ENCODE assay signal across 8 cellular contexts in genomic region chr2:208072250-208072892, GRCh38. TPM values are rescaled to one million over a fixed set of nuclear protein-coding genes. Genes with fewer than 3 reads are reported as not detected.
DNase-seq lines count a peak whose midpoint lies in the region; ATAC-seq and TF ChIP-seq lines count a peak whose summit lies in the region.

No MANE protein-coding gene starts in this region.

- no peak overlapping the region for H3K4me3 Mint-ChIP-seq in progenitor cell of endocrine pancreas (ENCODE audit: low read depth)

- no peaks in the 10 kb centered on the region for H3K36me3 Mint-ChIP-seq in progenitor cell of endocrine pancreas (ENCODE audit: insufficient read depth)

- peak; percentile 89 for ATAC-seq in GM21619 (IDR thresholded peaks at IDR 0.05; ENCODE audit: unreplicated experiment)
- no peak for ATAC-seq in HG03354 (IDR thresholded peaks at IDR 0.05; ENCODE audit: poor library complexity, severe bottlenecking, unreplicated experiment)

- no peaks in the 10 kb centered on the region for H3K79me2 ChIP-seq in Karpas-422 (ENCODE audit: low read length)

- no peaks in the 10 kb centered on the region for H3K36me3 ChIP-seq in Karpas-422 (ENCODE audit: insufficient read depth, low read length)

- H3K27ac Mint-ChIP-seq in progenitor cell of endocrine pancreas: no peak overlapping the region

- no peaks in the 10 kb centered on the region for H3K27me3 ChIP-seq in Karpas-422 (ENCODE audit: low read length)

- H3K27me3 Mint-ChIP-seq in progenitor cell of endocrine pancreas: no peaks in the 10 kb centered on the region

- no peaks in the 10 kb centered on the region for H3K9me2 ChIP-seq in Karpas-422 (replicated peaks; ENCODE audit: insufficient read depth, low read length)

- H3K9ac ChIP-seq in Karpas-422 (ENCODE audit: low read length): no peak overlapping the region

- no peaks in the 10 kb centered on the region for H4K20me1 ChIP-seq in Karpas-422 (ENCODE audit: insufficient read depth, low read depth, low read length)

- no peak overlapping the region for H3K4me3 ChIP-seq in Karpas-422 (ENCODE audit: low read length)

- DNase-seq in Daoy (ENCODE audit: low read depth): peak; percentile 63
- DNase-seq in Karpas-422: peak; percentile 80
- peak; percentile 13 for DNase-seq in SHP77 treated with DMSO at 0.1 percent for 48 hours (lab: John Stamatoyannopoulos, UW)
- DNase-seq in activated naive CD4-positive, alpha-beta T cell (lab: John Stamatoyannopoulos, UW): peak in 3 of 4 experiments; percentile 2 to 28 (median 23)
- peak; percentile 47 for DNase-seq in glomerular endothelial cell (ENCODE audit: extremely low read depth, low read depth, low spot score)
- DNase-seq in progenitor cell of endocrine pancreas (ENCODE audit: low spot score, unreplicated experiment): peak; percentile 71

- no peaks in the 10 kb centered on the region for H3K9me3 ChIP-seq in Karpas-422 (ENCODE audit: low read length)

- no peak overlapping the region for H2AFZ ChIP-seq in Karpas-422 (ENCODE audit: low read length)

- no peak overlapping the region for H3K27ac ChIP-seq in Karpas-422 (ENCODE audit: low read length)

- H3K4me2 ChIP-seq in Karpas-422 (ENCODE audit: low read depth, low read length, poor library complexity, severe bottlenecking): no peak overlapping the region

- H3K4me1 ChIP-seq in Karpas-422 (ENCODE audit: low read length): no peaks in the 10 kb centered on the region

- TF ChIP-seq CTCF in progenitor cell of endocrine pancreas (IDR thresholded peaks at IDR 0.05; ENCODE audit: unreplicated experiment): peak; percentile 85

- no peaks in the 10 kb centered on the region for H3K4me1 Mint-ChIP-seq in progenitor cell of endocrine pancreas (ENCODE audit: low read depth)

- no peaks in the 10 kb centered on the region for H3K9me3 Mint-ChIP-seq in progenitor cell of endocrine pancreas (ENCODE audit: low read depth)

RNA-seq across cellular contexts. Expression of gene PLEKHM3, which starts 47.0 kb away (rescaled TPM):
- total RNA-seq in Daoy (2014; rRNA removed; shearing (Covaris generic)): 6.2 and 6.4 TPM in 2 replicates
- total RNA-seq in Karpas-422 (2014; rRNA removed; shearing (Covaris generic); ENCODE audit: low replicate concordance): 19.7 and 19.9 TPM in 2 replicates
- 4.1 and 7.8 TPM in 2 replicates for total RNA-seq in glomerular endothelial cell
- total RNA-seq in progenitor cell of endocrine pancreas: 18.0 and 19.2 TPM in 2 replicates

RNA-seq across cellular contexts. Expression of gene CRYGD, which starts 52.0 kb away (rescaled TPM):
- not detected in 2 replicates for total RNA-seq in Daoy (2014; rRNA removed; shearing (Covaris generic))
- total RNA-seq in Karpas-422 (2014; rRNA removed; shearing (Covaris generic); ENCODE audit: low replicate concordance): not detected in 2 replicates
- total RNA-seq in glomerular endothelial cell (not detected in 2 replicates), progenitor cell of endocrine pancreas (not detected in 2 replicates)

RNA-seq across cellular contexts. Expression of gene CRYGC, which starts 57.3 kb away (rescaled TPM):
- not detected in 2 replicates for total RNA-seq in Daoy (2014; rRNA removed; shearing (Covaris generic))
- not detected in 2 replicates for total RNA-seq in Karpas-422 (2014; rRNA removed; shearing (Covaris generic); ENCODE audit: low replicate concordance)
- total RNA-seq in glomerular endothelial cell (not detected in 2 replicates), progenitor cell of endocrine pancreas (not detected in 2 replicates)

Comparison
In these comparisons a context has a peak if more than half of its experiments do, and no peak if none do; other contexts are left out.
1. DNase-seq: peak in every context shown above with its lines; median percentile 80 in Karpas-422; 71 in progenitor cell of endocrine pancreas; 63 in Daoy; 47 in glomerular endothelial cell; 23 in activated naive CD4-positive, alpha-beta T cell; 13 in SHP77 treated with DMSO at 0.1 percent for 48 hours.